Comparison of ENCODE assay signal across 12 cellular contexts in the genomic region with DNA sequence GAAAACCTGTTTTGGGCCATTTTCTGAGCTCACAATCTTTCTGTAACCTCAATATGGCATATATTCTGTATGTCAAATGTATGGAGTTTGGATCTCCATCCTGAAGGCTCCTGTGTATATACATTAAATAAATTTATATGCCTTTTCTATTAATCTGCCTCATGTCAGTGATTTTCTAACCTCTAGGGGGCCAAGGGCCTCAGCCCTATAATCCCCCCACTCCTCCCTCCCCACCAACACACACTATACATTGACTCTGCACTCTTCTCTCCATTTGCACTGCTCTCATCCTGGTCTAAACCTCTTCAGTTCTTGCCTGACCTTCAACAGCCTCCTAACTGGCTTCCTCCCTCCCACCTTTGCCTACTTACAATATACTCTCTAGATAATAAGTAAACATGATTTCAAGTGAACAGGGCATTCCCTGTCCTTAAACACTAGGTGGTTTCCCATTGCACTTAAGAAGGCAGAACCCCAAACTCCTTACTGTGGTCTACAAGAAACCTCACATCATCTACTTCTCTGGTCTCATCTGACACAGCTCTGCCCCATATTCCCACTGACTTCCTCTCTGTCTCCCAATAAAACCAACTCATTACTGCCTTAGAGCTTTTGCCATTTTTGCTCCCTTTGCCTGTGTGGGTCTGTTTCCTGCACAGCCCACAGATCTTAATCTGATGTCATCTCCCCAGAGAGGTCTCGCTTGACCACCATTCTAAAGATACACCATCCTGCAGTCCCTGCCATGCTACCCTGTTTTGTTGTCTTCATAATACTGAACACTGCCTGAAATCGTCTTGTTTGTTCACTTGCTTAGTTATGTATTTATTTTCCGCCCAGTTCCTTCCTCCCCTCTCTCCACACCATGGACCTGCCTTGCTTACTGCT.
A peak's percentile ranks its signal among the peaks of the same experiment; 100 is the strongest.
DNase-seq lines count a peak whose midpoint lies in the region; ATAC-seq and TF ChIP-seq lines count a peak whose summit lies in the region.
"Had no signal": no experiment of that assay in that cellular context is flagged by ENCODE, and none has a peak within 500 bp of the region (broad histone marks: within the 10 kb centered on the region; RNA-seq: fewer than 3 reads in every experiment).

No MANE protein-coding gene starts in this region.

- H3K9me3 ChIP-seq in Loucy (ENCODE audit: insufficient read depth, low read depth, low read length) (no peaks in the 10 kb centered on the region; the same call in 1 of the 2 replicates), right atrium auricular region (no peaks in the 10 kb centered on the region)
- H3K9me3 ChIP-seq: psoas muscle had no signal

- H3K27me3 ChIP-seq in Loucy (ENCODE audit: insufficient read depth, low read length, poor library complexity, severe bottlenecking) (no peaks in the 10 kb centered on the region), right atrium auricular region (no peaks in the 10 kb centered on the region)

- H3K4me1 ChIP-seq in Loucy (ENCODE audit: insufficient read depth, low read length, poor library complexity, severe bottlenecking) (no peaks in the 10 kb centered on the region), right atrium auricular region (no peaks in the 10 kb centered on the region)
- H3K4me1 ChIP-seq: psoas muscle had no signal

- no peaks in the 10 kb centered on the region for H3K79me2 ChIP-seq in Loucy (ENCODE audit: insufficient read depth, low read length)

- DNase-seq in GM12864 (ENCODE audit: low read depth) = no peak
- no peak for DNase-seq in Ammon's horn (ENCODE audit: low spot score)
- DNase-seq in DMS 273 (lab: John Stamatoyannopoulos, UW; ENCODE audit: unreplicated experiment) = no peak
- no peak for DNase-seq in right atrium auricular region (ENCODE audit: low spot score)
- DNase-seq: NCI-H2081 treated with DMSO at 0.1 percent for 48 hours; psoas muscle; stimulated activated CD4-positive, alpha-beta T cell treated with anti-CD3 and anti-CD28 coated beads, Interleukin-4, amount 100 ng/mL, for 24 hours had no signal

- ATAC-seq in GM19452 (IDR thresholded peaks at IDR 0.05; ENCODE audit: unreplicated experiment) = peak; percentile 77
- ATAC-seq in HG02938 (IDR thresholded peaks at IDR 0.05; ENCODE audit: unreplicated experiment) = peak; percentile 94
- no peak for ATAC-seq in GM19328 (IDR thresholded peaks at IDR 0.05; ENCODE audit: unreplicated experiment)
- ATAC-seq: psoas muscle had no signal

- no peak overlapping the region for H3K27ac ChIP-seq in right atrium auricular region
- H3K27ac ChIP-seq: psoas muscle, RWPE1 had no signal

- TF ChIP-seq CTCF in GM12864 (IDR thresholded peaks at IDR 0.05; ENCODE audit: low read depth, low read length, missing control alignments) (peak; percentile 14), Loucy (conservative IDR thresholded peaks at IDR 0.05; ENCODE audit: low read length) (peak; percentile 23; the same call in 1 of the 2 replicates), right atrium auricular region (IDR thresholded peaks at IDR 0.05) (no peak)

- no peaks in the 10 kb centered on the region for H3K9me2 ChIP-seq in Loucy (replicated peaks; ENCODE audit: low read depth, low read length)

- H3K4me3 ChIP-seq in GM12864 (ENCODE audit: low read depth, low read length) (no peak overlapping the region), Loucy (ENCODE audit: low read length, poor library complexity, severe bottlenecking) (no peak overlapping the region), right atrium auricular region (no peak overlapping the region)
- H3K4me3 ChIP-seq: psoas muscle had no signal

- H3K9ac ChIP-seq in Loucy (ENCODE audit: low read depth, low read length, poor library complexity, severe bottlenecking) = no peak overlapping the region

- H4K20me1 ChIP-seq in Loucy (ENCODE audit: insufficient read depth, low read length, poor library complexity, severe bottlenecking) = no peaks in the 10 kb centered on the region

- H2AFZ ChIP-seq in Loucy (ENCODE audit: low read length) = no peak overlapping the region

- H3K36me3 ChIP-seq in Loucy (ENCODE audit: insufficient read depth, low read length) (no peaks in the 10 kb centered on the region), right atrium auricular region (no peaks in the 10 kb centered on the region)

- no peak overlapping the region for H3K4me2 ChIP-seq in Loucy (ENCODE audit: low read depth, low read length, poor library complexity, severe bottlenecking)

- no peaks in the 10 kb centered on the region for H3F3A ChIP-seq in Loucy (ENCODE audit: low read depth)

Comparison
In these comparisons a context has a peak if more than half of its experiments do, and no peak if none do; other contexts are left out.
1. CTCF ChIP-seq: peak in GM12864 (single experiment) and Loucy (single experiment); none in right atrium auricular region (0 of 2).